In the genomic region with DNA sequence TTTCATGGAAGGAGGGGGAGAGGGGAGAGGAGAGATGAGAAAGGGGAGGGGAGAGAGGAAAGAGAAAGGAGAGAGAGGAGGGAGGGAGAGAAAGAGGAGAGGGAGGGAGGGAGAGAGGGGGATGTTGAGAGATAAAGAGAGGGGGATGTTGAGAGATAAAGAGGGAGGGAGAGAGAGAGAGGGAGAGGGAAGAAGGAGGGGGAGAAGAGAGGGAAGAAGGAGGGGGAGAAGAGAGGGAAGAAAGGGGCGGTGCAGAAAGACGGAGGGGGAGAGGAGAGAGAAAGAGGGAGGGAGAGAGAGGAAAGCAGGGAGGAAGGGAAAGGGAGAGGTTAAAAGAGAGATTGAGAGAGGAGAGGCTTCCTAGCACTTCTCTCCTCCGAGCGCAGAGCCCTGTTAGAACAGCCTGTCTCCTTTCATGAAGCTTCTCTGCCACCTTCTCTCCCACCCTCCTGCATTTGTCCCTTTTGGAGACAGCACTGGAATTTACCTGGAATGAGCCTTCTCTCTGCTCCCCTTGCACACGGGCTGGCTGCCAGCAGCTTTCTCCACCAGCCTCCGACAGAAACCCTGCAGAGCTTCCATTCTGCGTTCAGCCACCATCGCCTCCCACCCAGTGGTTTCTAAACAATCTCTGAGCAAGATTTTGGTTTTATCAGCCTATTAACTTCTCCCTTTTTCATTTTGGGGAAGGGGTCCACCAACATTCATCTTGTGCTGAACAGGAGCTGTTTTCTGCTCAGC, we compare ENCODE assay signal across 1 cellular context.
A peak's percentile ranks its signal among the peaks of the same experiment; 100 is the strongest.
TF ChIP-seq lines count a peak whose summit lies in the region.

No MANE protein-coding gene starts in this region.

TF ChIP-seq in HepG2, 621 proteins besides CTCF, POLR2A, EP300 and RAD21:
- TF ChIP-seq PCBP2 (optimal IDR thresholded peaks at IDR 0.05; ENCODE audit: low read depth, low read length, poor library complexity, severe bottlenecking): peak; percentile 79
- TF ChIP-seq TSC22D2 (CRISPR knock-in tag; IDR thresholded peaks at IDR 0.05; ENCODE audit: borderline replicate concordance): no peak
- TF ChIP-seq HNRNPK (IDR thresholded peaks at IDR 0.05; ENCODE audit: low read depth, low read length, poor library complexity, severe bottlenecking): peak; percentile 43
- no peak for TF ChIP-seq HMGXB3 (CRISPR knock-in tag; IDR thresholded peaks at IDR 0.05; ENCODE audit: borderline replicate concordance)
